ENCODE assay signal across 1 cellular context in the genomic region with DNA sequence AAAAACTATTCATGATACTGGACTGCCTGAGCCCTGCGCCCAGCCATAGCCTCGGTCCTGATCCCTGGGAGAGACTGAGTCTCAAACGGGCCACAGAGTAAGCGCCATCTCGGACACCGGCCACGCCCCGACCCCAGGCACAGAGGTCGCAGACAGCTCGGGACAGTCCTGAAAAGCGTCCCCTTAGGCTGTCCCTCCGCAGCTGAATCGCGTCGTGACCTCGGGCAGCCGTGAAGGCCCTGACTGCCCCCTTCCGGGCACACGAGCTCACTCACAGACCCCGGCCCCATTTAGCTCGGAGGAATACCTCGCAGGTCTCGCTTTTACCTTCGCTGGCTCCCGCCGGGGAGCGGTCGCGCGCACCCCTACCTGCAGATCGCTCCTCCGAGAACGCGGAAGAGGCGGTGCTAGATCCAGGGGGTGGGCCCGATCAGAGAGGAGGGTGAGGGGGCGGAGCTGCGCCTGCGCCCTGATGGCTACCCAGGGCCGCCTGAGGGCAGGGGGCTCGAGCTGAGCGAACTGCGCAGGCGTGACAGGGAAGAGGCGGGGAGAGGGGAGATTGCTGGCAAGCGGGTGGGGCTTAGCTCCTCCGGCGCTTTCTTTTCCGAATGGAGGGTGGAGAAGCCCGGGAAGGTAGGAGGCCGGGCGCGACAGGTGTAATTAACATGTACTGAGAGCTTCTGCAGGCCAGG.
A peak's percentile ranks its signal among the peaks of the same experiment; 100 is the strongest.
TF ChIP-seq lines count a peak whose summit lies in the region.

A gene (minus strand): TSS at position 411 of the 692 bp plus-strand sequence. CDS start 20,941 bp downstream, outside the sequence.

TF ChIP-seq in HepG2, 621 proteins besides CTCF, POLR2A, EP300 and RAD21 (continued from another document and continues in another):
- TF ChIP-seq, protein P1, sequence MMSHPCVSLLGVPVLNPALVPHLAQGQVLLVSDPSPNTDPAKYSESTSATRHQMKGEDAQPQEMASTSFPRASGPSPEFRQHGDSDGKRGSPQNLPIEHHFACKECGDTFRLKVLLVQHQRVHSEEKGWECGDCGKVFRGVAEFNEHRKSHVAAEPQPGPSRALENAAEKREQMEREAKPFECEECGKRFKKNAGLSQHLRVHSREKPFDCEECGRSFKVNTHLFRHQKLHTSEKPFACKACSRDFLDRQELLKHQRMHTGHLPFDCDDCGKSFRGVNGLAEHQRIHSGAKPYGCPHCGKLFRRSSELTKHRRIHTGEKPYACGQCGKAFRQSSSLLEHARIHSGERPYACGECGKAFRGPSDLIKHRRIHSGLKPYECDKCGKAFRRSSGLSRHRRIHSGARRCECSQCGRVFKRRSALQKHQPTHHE (CRISPR knock-in tag; IDR thresholded peaks at IDR 0.05; ENCODE audit: borderline replicate concordance) = peak; percentile 65; the same call in 1 of the 2 replicates
- TF ChIP-seq MIER3 (CRISPR knock-in tag; IDR thresholded peaks at IDR 0.05; ENCODE audit: borderline replicate concordance) = no peak; the same call in 1 of the 2 replicates
- no peak for TF ChIP-seq MTA3 (CRISPR knock-in tag; IDR thresholded peaks at IDR 0.05)
- no peak for TF ChIP-seq ZBTB7A (CRISPR knock-in tag; IDR thresholded peaks at IDR 0.05)
- TF ChIP-seq, protein P2, sequence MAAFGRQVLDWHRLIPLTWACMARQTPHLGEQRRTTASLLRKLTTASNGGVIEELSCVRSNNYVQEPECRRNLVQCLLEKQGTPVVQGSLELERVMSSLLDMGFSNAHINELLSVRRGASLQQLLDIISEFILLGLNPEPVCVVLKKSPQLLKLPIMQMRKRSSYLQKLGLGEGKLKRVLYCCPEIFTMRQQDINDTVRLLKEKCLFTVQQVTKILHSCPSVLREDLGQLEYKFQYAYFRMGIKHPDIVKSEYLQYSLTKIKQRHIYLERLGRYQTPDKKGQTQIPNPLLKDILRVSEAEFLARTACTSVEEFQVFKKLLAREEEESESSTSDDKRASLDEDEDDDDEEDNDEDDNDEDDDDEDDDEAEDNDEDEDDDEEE (CRISPR knock-in tag; IDR thresholded peaks at IDR 0.05) = no peak; the same call in 1 of the 2 replicates
- TF ChIP-seq SRSF1 (optimal IDR thresholded peaks at IDR 0.05; ENCODE audit: low read depth, low read length) = peak; percentile 75
- no peak for TF ChIP-seq BHLHE40 (IDR thresholded peaks at IDR 0.05; ENCODE audit: low read length)
- no peak for TF ChIP-seq ZNF720 (CRISPR knock-in tag; IDR thresholded peaks at IDR 0.05)
- no peak for TF ChIP-seq ZFP36L1 (CRISPR knock-in tag; IDR thresholded peaks at IDR 0.05)
- TF ChIP-seq ZNF841 (CRISPR knock-in tag; IDR thresholded peaks at IDR 0.05; ENCODE audit: borderline replicate concordance) = no peak
- no peak for TF ChIP-seq NONO (IDR thresholded peaks at IDR 0.05)
- peak; percentile 83 for TF ChIP-seq NONO (CRISPR knock-in tag; conservative IDR thresholded peaks at IDR 0.05)
- no peak for TF ChIP-seq RFX3 (CRISPR knock-in tag; IDR thresholded peaks at IDR 0.05)
- no peak for TF ChIP-seq RORA (CRISPR knock-in tag; IDR thresholded peaks at IDR 0.05)
- peak; percentile 75 for TF ChIP-seq AGO1 (IDR thresholded peaks at IDR 0.05; ENCODE audit: low read depth, low read length, poor library complexity, severe bottlenecking)
- no peak for TF ChIP-seq TMF1 (CRISPR knock-in tag; IDR thresholded peaks at IDR 0.05; ENCODE audit: low read depth)
- TF ChIP-seq, protein P3, sequence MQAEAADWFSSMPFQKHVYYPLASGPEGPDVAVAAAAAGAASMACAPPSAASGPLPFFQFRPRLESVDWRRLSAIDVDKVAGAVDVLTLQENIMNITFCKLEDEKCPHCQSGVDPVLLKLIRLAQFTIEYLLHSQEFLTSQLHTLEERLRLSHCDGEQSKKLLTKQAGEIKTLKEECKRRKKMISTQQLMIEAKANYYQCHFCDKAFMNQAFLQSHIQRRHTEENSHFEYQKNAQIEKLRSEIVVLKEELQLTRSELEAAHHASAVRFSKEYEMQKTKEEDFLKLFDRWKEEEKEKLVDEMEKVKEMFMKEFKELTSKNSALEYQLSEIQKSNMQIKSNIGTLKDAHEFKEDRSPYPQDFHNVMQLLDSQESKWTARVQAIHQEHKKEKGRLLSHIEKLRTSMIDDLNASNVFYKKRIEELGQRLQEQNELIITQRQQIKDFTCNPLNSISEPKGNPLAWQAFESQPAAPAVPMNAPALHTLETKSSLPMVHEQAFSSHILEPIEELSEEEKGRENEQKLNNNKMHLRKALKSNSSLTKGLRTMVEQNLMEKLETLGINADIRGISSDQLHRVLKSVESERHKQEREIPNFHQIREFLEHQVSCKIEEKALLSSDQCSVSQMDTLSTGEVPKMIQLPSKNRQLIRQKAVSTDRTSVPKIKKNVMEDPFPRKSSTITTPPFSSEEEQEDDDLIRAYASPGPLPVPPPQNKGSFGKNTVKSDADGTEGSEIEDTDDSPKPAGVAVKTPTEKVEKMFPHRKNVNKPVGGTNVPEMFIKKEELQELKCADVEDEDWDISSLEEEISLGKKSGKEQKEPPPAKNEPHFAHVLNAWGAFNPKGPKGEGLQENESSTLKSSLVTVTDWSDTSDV (CRISPR knock-in tag; IDR thresholded peaks at IDR 0.05) = no peak
- 0 out of 2 replicates have a peak, but pooled peaks have one; percentile 41 for TF ChIP-seq KLF9 (CRISPR knock-in tag; IDR thresholded peaks at IDR 0.05; ENCODE audit: low read depth)
- TF ChIP-seq, protein P4, sequence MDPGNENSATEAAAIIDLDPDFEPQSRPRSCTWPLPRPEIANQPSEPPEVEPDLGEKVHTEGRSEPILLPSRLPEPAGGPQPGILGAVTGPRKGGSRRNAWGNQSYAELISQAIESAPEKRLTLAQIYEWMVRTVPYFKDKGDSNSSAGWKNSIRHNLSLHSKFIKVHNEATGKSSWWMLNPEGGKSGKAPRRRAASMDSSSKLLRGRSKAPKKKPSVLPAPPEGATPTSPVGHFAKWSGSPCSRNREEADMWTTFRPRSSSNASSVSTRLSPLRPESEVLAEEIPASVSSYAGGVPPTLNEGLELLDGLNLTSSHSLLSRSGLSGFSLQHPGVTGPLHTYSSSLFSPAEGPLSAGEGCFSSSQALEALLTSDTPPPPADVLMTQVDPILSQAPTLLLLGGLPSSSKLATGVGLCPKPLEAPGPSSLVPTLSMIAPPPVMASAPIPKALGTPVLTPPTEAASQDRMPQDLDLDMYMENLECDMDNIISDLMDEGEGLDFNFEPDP (CRISPR knock-in tag; conservative IDR thresholded peaks at IDR 0.05) = no peak
- TF ChIP-seq ZNF3 (CRISPR knock-in tag; IDR thresholded peaks at IDR 0.05) = no peak
- no peak for TF ChIP-seq PAWR (CRISPR knock-in tag; IDR thresholded peaks at IDR 0.05; ENCODE audit: borderline replicate concordance)
- 0 out of 2 replicates have a peak, but pooled peaks have one; percentile 74 for TF ChIP-seq HIVEP1 (CRISPR knock-in tag; IDR thresholded peaks at IDR 0.05)
- TF ChIP-seq, protein P5, sequence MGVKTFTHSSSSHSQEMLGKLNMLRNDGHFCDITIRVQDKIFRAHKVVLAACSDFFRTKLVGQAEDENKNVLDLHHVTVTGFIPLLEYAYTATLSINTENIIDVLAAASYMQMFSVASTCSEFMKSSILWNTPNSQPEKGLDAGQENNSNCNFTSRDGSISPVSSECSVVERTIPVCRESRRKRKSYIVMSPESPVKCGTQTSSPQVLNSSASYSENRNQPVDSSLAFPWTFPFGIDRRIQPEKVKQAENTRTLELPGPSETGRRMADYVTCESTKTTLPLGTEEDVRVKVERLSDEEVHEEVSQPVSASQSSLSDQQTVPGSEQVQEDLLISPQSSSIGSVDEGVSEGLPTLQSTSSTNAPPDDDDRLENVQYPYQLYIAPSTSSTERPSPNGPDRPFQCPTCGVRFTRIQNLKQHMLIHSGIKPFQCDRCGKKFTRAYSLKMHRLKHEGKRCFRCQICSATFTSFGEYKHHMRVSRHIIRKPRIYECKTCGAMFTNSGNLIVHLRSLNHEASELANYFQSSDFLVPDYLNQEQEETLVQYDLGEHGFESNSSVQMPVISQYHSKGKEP (CRISPR knock-in tag; IDR thresholded peaks at IDR 0.05) = no peak
- TF ChIP-seq ZSCAN20 (CRISPR knock-in tag; IDR thresholded peaks at IDR 0.05; ENCODE audit: borderline replicate concordance) = 0 out of 2 replicates have a peak, but pooled peaks have one; percentile 16
- TF ChIP-seq, protein P6, sequence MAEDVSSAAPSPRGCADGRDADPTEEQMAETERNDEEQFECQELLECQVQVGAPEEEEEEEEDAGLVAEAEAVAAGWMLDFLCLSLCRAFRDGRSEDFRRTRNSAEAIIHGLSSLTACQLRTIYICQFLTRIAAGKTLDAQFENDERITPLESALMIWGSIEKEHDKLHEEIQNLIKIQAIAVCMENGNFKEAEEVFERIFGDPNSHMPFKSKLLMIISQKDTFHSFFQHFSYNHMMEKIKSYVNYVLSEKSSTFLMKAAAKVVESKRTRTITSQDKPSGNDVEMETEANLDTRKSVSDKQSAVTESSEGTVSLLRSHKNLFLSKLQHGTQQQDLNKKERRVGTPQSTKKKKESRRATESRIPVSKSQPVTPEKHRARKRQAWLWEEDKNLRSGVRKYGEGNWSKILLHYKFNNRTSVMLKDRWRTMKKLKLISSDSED (CRISPR knock-in tag; IDR thresholded peaks at IDR 0.05) = no peak
- TF ChIP-seq, protein P7, sequence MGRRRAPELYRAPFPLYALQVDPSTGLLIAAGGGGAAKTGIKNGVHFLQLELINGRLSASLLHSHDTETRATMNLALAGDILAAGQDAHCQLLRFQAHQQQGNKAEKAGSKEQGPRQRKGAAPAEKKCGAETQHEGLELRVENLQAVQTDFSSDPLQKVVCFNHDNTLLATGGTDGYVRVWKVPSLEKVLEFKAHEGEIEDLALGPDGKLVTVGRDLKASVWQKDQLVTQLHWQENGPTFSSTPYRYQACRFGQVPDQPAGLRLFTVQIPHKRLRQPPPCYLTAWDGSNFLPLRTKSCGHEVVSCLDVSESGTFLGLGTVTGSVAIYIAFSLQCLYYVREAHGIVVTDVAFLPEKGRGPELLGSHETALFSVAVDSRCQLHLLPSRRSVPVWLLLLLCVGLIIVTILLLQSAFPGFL (CRISPR knock-in tag; IDR thresholded peaks at IDR 0.05) = no peak
- TF ChIP-seq KDM2A (CRISPR knock-in tag; IDR thresholded peaks at IDR 0.05; ENCODE audit: borderline replicate concordance, low read depth) = peak; percentile 92
- peak; percentile 60; the same call in 1 of the 2 replicates for TF ChIP-seq ZNF232 (CRISPR knock-in tag; IDR thresholded peaks at IDR 0.05; ENCODE audit: borderline replicate concordance)
- no peak for TF ChIP-seq ZNF282 (IDR thresholded peaks at IDR 0.05; ENCODE audit: partially characterized antibody)
- no peak for TF ChIP-seq SMARCC2 (IDR thresholded peaks at IDR 0.05)
- TF ChIP-seq ZNF772 (CRISPR knock-in tag; IDR thresholded peaks at IDR 0.05) = peak; percentile 63; the same call in 1 of the 2 replicates
- no peak for TF ChIP-seq ZNF672 (CRISPR knock-in tag; IDR thresholded peaks at IDR 0.05)
- TF ChIP-seq ELF3 (CRISPR knock-in tag; IDR thresholded peaks at IDR 0.05) = peak; percentile 94
- no peak for TF ChIP-seq SYNCRIP (IDR thresholded peaks at IDR 0.05; ENCODE audit: insufficient read depth, low read depth, low read length)
- TF ChIP-seq MXD4 (CRISPR knock-in tag; IDR thresholded peaks at IDR 0.05) = no peak
- no peak for TF ChIP-seq ZZZ3 (CRISPR knock-in tag; IDR thresholded peaks at IDR 0.05; ENCODE audit: borderline replicate concordance)
- no peak for TF ChIP-seq REXO4 (CRISPR knock-in tag; IDR thresholded peaks at IDR 0.05; ENCODE audit: borderline replicate concordance)
- TF ChIP-seq SRY (CRISPR knock-in tag; IDR thresholded peaks at IDR 0.05) = peak; percentile 72; the same call in 1 of the 2 replicates
- TF ChIP-seq, protein P8, sequence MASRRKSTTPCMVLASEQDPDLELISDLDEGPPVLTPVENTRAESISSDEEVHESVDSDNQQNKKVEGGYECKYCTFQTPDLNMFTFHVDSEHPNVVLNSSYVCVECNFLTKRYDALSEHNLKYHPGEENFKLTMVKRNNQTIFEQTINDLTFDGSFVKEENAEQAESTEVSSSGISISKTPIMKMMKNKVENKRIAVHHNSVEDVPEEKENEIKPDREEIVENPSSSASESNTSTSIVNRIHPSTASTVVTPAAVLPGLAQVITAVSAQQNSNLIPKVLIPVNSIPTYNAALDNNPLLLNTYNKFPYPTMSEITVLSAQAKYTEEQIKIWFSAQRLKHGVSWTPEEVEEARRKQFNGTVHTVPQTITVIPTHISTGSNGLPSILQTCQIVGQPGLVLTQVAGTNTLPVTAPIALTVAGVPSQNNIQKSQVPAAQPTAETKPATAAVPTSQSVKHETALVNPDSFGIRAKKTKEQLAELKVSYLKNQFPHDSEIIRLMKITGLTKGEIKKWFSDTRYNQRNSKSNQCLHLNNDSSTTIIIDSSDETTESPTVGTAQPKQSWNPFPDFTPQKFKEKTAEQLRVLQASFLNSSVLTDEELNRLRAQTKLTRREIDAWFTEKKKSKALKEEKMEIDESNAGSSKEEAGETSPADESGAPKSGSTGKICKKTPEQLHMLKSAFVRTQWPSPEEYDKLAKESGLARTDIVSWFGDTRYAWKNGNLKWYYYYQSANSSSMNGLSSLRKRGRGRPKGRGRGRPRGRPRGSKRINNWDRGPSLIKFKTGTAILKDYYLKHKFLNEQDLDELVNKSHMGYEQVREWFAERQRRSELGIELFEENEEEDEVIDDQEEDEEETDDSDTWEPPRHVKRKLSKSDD (CRISPR knock-in tag; IDR thresholded peaks at IDR 0.05; ENCODE audit: low read depth) = no peak
- TF ChIP-seq, protein P9, sequence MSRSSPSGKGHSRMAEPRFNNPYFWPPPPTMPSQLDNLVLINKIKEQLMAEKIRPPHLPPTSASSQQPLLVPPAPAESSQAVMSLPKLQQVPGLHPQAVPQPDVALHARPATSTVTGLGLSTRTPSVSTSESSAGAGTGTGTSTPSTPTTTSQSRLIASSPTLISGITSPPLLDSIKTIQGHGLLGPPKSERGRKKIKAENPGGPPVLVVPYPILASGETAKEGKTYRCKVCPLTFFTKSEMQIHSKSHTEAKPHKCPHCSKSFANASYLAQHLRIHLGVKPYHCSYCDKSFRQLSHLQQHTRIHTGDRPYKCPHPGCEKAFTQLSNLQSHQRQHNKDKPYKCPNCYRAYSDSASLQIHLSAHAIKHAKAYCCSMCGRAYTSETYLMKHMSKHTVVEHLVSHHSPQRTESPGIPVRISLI (CRISPR knock-in tag; IDR thresholded peaks at IDR 0.05; ENCODE audit: borderline replicate concordance) = no peak
- TF ChIP-seq SPEN (CRISPR knock-in tag; IDR thresholded peaks at IDR 0.05; ENCODE audit: low read depth) = no peak; the same call in 1 of the 2 replicates
- peak in 1 of 2 experiments; percentile 86; a peak in 2 of 4 replicates for TF ChIP-seq KLF16 (CRISPR knock-in tag; IDR thresholded peaks at IDR 0.05)
- TF ChIP-seq SMYD3 (CRISPR knock-in tag; IDR thresholded peaks at IDR 0.05) = peak; percentile 1; the same call in 1 of the 2 replicates
- TF ChIP-seq, protein P10, sequence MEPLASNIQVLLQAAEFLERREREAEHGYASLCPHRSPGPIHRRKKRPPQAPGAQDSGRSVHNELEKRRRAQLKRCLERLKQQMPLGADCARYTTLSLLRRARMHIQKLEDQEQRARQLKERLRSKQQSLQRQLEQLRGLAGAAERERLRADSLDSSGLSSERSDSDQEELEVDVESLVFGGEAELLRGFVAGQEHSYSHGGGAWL (CRISPR knock-in tag; IDR thresholded peaks at IDR 0.05) = peak; percentile 75
- TF ChIP-seq ELF4 (CRISPR knock-in tag; IDR thresholded peaks at IDR 0.05; ENCODE audit: borderline replicate concordance) = peak; percentile 88; the same call in 1 of the 2 replicates
- TF ChIP-seq ZNF451 (CRISPR knock-in tag; IDR thresholded peaks at IDR 0.05) = 0 out of 2 replicates have a peak, but pooled peaks have one; percentile 26
- no peak for TF ChIP-seq ZNF136 (CRISPR knock-in tag; IDR thresholded peaks at IDR 0.05; ENCODE audit: low read depth)
- TF ChIP-seq GPN1 (CRISPR knock-in tag; IDR thresholded peaks at IDR 0.05; ENCODE audit: borderline replicate concordance) = no peak
- TF ChIP-seq ARID2 (CRISPR knock-in tag; IDR thresholded peaks at IDR 0.05; ENCODE audit: borderline replicate concordance) = no peak
- no peak for TF ChIP-seq ZNF256 (CRISPR knock-in tag; conservative IDR thresholded peaks at IDR 0.05)
